In the genomic region with DNA sequence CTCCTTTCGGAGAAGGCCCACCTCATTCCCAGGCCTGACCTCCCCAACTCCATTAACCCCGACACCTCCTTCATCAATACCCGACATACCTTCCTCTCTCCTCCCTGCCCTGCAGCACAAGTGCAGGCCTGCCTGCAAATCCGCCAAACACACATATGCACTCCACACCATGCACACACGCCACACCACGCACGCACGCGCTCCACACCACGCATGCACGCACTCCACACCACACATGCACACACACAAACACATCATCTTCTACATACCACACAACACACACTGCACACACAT, we compare ENCODE assay signal across 32 cellular contexts.
"Had no signal": no experiment of that assay in that cellular context is flagged by ENCODE, and none has a peak within 500 bp of the region (broad histone marks: within the 10 kb centered on the region; RNA-seq: fewer than 3 reads in every experiment).

No MANE protein-coding gene starts in this region.

- DNase-seq: activated CD4-positive, alpha-beta memory T cell treated with anti-CD3 and anti-CD28 coated beads for 36 hours; activated CD4-positive, alpha-beta T cell treated with anti-CD3 and anti-CD28 coated beads for 36 hours; activated CD4-positive, alpha-beta T cell treated with anti-CD3 and anti-CD28 coated beads, Interleukin-2, amount 10 ng/mL, durations not matched to agents 24 days and 14 days; activated CD4-positive, CD25-positive, alpha-beta regulatory T cell; activated CD4-positive, CD25-positive, alpha-beta regulatory T cell treated with anti-CD3 and anti-CD28 coated beads, Interleukin-2, amount 50 U/mL, for 72 hours; activated CD8-positive, alpha-beta memory T cell treated with anti-CD3 and anti-CD28 coated beads, Interleukin-2, amount 10 ng/mL, durations not matched to agents 7 days and 5 days; activated CD8-positive, alpha-beta memory T cell treated with anti-CD3 and anti-CD28 coated beads, Interleukin-2, amount 50 U/mL, for 4 hours; activated CD8-positive, alpha-beta T cell treated with anti-CD3 and anti-CD28 coated beads, Interleukin-2, amount 10 ng/mL, durations not matched to agents 7 days and 5 days; activated effector memory CD4-positive, alpha-beta T cell treated with anti-CD3 and anti-CD28 coated beads, Interleukin-2, amount 50 U/mL, for 16 hours; activated naive CD4-positive, alpha-beta T cell treated with anti-CD3 and anti-CD28 coated beads for 36 hours; activated naive CD8-positive, alpha-beta T cell treated with anti-CD3 and anti-CD28 coated beads for 36 hours; activated naive CD8-positive, alpha-beta T cell treated with anti-CD3 and anti-CD28 coated beads, Interleukin-2, amount 50 U/mL, for 24 hours; activated T-cell treated with anti-CD3 and anti-CD28 coated beads, Interleukin-2, amount 50 U/mL, for 1 hour; activated T-cell treated with anti-CD3 and anti-CD28 coated beads, Interleukin-2, amount 50 U/mL, for 48 hours; adrenal gland; amygdala; body of pancreas; caudate nucleus; colonic mucosa; effector memory CD4-positive, alpha-beta T cell; endodermal cell; foreskin fibroblast; head of caudate nucleus; T-helper 1 cell; T-helper 17 cell had no signal

- H3K4me3 Mint-ChIP-seq: activated CD4-positive, alpha-beta memory T cell treated with anti-CD3 and anti-CD28 coated beads for 36 hours; activated CD4-positive, alpha-beta T cell treated with anti-CD3 and anti-CD28 coated beads for 36 hours; activated CD4-positive, alpha-beta T cell treated with anti-CD3 and anti-CD28 coated beads, Interleukin-2, amount 10 ng/mL, durations not matched to agents 24 days and 14 days; activated CD8-positive, alpha-beta memory T cell treated with anti-CD3 and anti-CD28 coated beads, Interleukin-2, amount 10 ng/mL, durations not matched to agents 7 days and 5 days; activated CD8-positive, alpha-beta T cell treated with anti-CD3 and anti-CD28 coated beads, Interleukin-2, amount 10 ng/mL, durations not matched to agents 7 days and 5 days; activated naive CD4-positive, alpha-beta T cell treated with anti-CD3 and anti-CD28 coated beads for 36 hours; activated naive CD4-positive, alpha-beta T cell treated with anti-CD3 and anti-CD28 coated beads, Interleukin-2, amount 50 U/mL, for 24 hours; activated naive CD8-positive, alpha-beta T cell treated with anti-CD3 and anti-CD28 coated beads for 36 hours; activated naive CD8-positive, alpha-beta T cell treated with anti-CD3 and anti-CD28 coated beads, Interleukin-2, amount 50 U/mL, for 24 hours; activated T-helper 1 cell treated with anti-CD3 and anti-CD28 coated beads, Interleukin-12 subunit alpha, Interleukin-12 subunit beta, Interleukin-2, Interleukin-4 antibody, amounts not matched to agents 30 ng/mL and 10 ng/mL and 1 ng/mL, durations not matched to agents 14 hours and 24 hours and 36 hours; dendritic cell treated with granulocyte-macrophage colony-stimulating factor and Interleukin-4, amounts not matched to agents 40 ng/mL and 50 ng/mL, for 4 days; endodermal cell; T-helper 17 cell had no signal

- ATAC-seq: activated CD4-positive, alpha-beta T cell treated with anti-CD3 and anti-CD28 coated beads for 36 hours; activated CD8-positive, alpha-beta memory T cell treated with anti-CD3 and anti-CD28 coated beads, Interleukin-2, amount 10 ng/mL, durations not matched to agents 7 days and 5 days; activated CD8-positive, alpha-beta T cell treated with anti-CD3 and anti-CD28 coated beads, Interleukin-2, amount 10 ng/mL, durations not matched to agents 7 days and 5 days; activated naive CD8-positive, alpha-beta T cell treated with anti-CD3 and anti-CD28 coated beads, Interleukin-2, amount 50 U/mL, for 24 hours; body of pancreas; esophagus mucosa; T-helper 17 cell had no signal

- H3K27ac ChIP-seq: adrenal gland, body of pancreas, colonic mucosa, dorsolateral prefrontal cortex had no signal

- H3K9me3 ChIP-seq: adrenal gland, body of pancreas, colonic mucosa had no signal

- H3K4me1 ChIP-seq: adrenal gland, body of pancreas, colonic mucosa had no signal

- H3K27me3 Mint-ChIP-seq: activated CD4-positive, alpha-beta memory T cell treated with anti-CD3 and anti-CD28 coated beads for 36 hours; activated CD4-positive, alpha-beta T cell treated with anti-CD3 and anti-CD28 coated beads for 36 hours; activated CD4-positive, alpha-beta T cell treated with anti-CD3 and anti-CD28 coated beads, Interleukin-2, amount 10 ng/mL, durations not matched to agents 24 days and 14 days; activated CD8-positive, alpha-beta memory T cell treated with anti-CD3 and anti-CD28 coated beads, Interleukin-2, amount 10 ng/mL, durations not matched to agents 7 days and 5 days; activated naive CD4-positive, alpha-beta T cell treated with anti-CD3 and anti-CD28 coated beads, Interleukin-2, amount 50 U/mL, for 24 hours; activated naive CD8-positive, alpha-beta T cell treated with anti-CD3 and anti-CD28 coated beads, Interleukin-2, amount 50 U/mL, for 24 hours; dendritic cell treated with granulocyte-macrophage colony-stimulating factor and Interleukin-4, amounts not matched to agents 40 ng/mL and 50 ng/mL, for 4 days; T-helper 17 cell had no signal

- H3K9me3 Mint-ChIP-seq: activated CD4-positive, alpha-beta memory T cell treated with anti-CD3 and anti-CD28 coated beads for 36 hours; activated CD4-positive, alpha-beta T cell treated with anti-CD3 and anti-CD28 coated beads, Interleukin-2, amount 10 ng/mL, durations not matched to agents 24 days and 14 days; activated naive CD4-positive, alpha-beta T cell treated with anti-CD3 and anti-CD28 coated beads for 36 hours; activated naive CD4-positive, alpha-beta T cell treated with anti-CD3 and anti-CD28 coated beads, Interleukin-2, amount 50 U/mL, for 24 hours; activated naive CD8-positive, alpha-beta T cell treated with anti-CD3 and anti-CD28 coated beads for 36 hours; activated naive CD8-positive, alpha-beta T cell treated with anti-CD3 and anti-CD28 coated beads, Interleukin-2, amount 50 U/mL, for 24 hours; activated T-helper 1 cell treated with anti-CD3 and anti-CD28 coated beads, Interleukin-12 subunit alpha, Interleukin-12 subunit beta, Interleukin-2, Interleukin-4 antibody, amounts not matched to agents 30 ng/mL and 10 ng/mL and 1 ng/mL, durations not matched to agents 14 hours and 24 hours and 36 hours; activated T-helper 2 cell treated with anti-CD3 and anti-CD28 coated beads, Interferon-gamma antibody, Interleukin-2, Interleukin-4, amounts not matched to agents 10 μg/mL and 5 μg/mL and 100 μg/mL, durations not matched to agents 14 hours and 24 hours and 36 hours; dendritic cell treated with granulocyte-macrophage colony-stimulating factor and Interleukin-4, amounts not matched to agents 40 ng/mL and 50 ng/mL, for 4 days had no signal

- H3K27me3 ChIP-seq: adrenal gland, body of pancreas, colonic mucosa had no signal

- FAIRE-seq: frontal cortex had no signal

- H3K36me3 Mint-ChIP-seq: activated CD4-positive, alpha-beta memory T cell treated with anti-CD3 and anti-CD28 coated beads for 36 hours; activated CD8-positive, alpha-beta memory T cell treated with anti-CD3 and anti-CD28 coated beads, Interleukin-2, amount 10 ng/mL, durations not matched to agents 7 days and 5 days; activated naive CD4-positive, alpha-beta T cell treated with anti-CD3 and anti-CD28 coated beads, Interleukin-2, amount 50 U/mL, for 24 hours; activated naive CD8-positive, alpha-beta T cell treated with anti-CD3 and anti-CD28 coated beads for 36 hours had no signal

- H3K4me3 ChIP-seq: adrenal gland, body of pancreas, colonic mucosa, dorsolateral prefrontal cortex had no signal

- H3K36me3 ChIP-seq: adrenal gland, colonic mucosa had no signal

- H3K27ac Mint-ChIP-seq: activated CD4-positive, alpha-beta memory T cell treated with anti-CD3 and anti-CD28 coated beads for 36 hours; activated CD4-positive, alpha-beta T cell treated with anti-CD3 and anti-CD28 coated beads for 36 hours; activated CD4-positive, alpha-beta T cell treated with anti-CD3 and anti-CD28 coated beads, Interleukin-2, amount 10 ng/mL, durations not matched to agents 24 days and 14 days; activated CD8-positive, alpha-beta memory T cell treated with anti-CD3 and anti-CD28 coated beads, Interleukin-2, amount 10 ng/mL, durations not matched to agents 7 days and 5 days; activated CD8-positive, alpha-beta T cell treated with anti-CD3 and anti-CD28 coated beads, Interleukin-2, amount 10 ng/mL, durations not matched to agents 7 days and 5 days; activated naive CD4-positive, alpha-beta T cell treated with anti-CD3 and anti-CD28 coated beads for 36 hours; activated naive CD4-positive, alpha-beta T cell treated with anti-CD3 and anti-CD28 coated beads, Interleukin-2, amount 50 U/mL, for 24 hours; activated naive CD8-positive, alpha-beta T cell treated with anti-CD3 and anti-CD28 coated beads for 36 hours; activated naive CD8-positive, alpha-beta T cell treated with anti-CD3 and anti-CD28 coated beads, Interleukin-2, amount 50 U/mL, for 24 hours; activated T-helper 1 cell treated with anti-CD3 and anti-CD28 coated beads, Interleukin-12 subunit alpha, Interleukin-12 subunit beta, Interleukin-2, Interleukin-4 antibody, amounts not matched to agents 30 ng/mL and 10 ng/mL and 1 ng/mL, durations not matched to agents 14 hours and 24 hours and 36 hours; activated T-helper 2 cell treated with anti-CD3 and anti-CD28 coated beads, Interferon-gamma antibody, Interleukin-2, Interleukin-4, amounts not matched to agents 10 μg/mL and 5 μg/mL and 100 μg/mL, durations not matched to agents 14 hours and 24 hours and 36 hours; dendritic cell treated with granulocyte-macrophage colony-stimulating factor and Interleukin-4, amounts not matched to agents 40 ng/mL and 50 ng/mL, for 4 days; endodermal cell; T-helper 17 cell had no signal

- H3K4me1 Mint-ChIP-seq: activated CD4-positive, alpha-beta T cell treated with anti-CD3 and anti-CD28 coated beads for 36 hours; activated CD4-positive, alpha-beta T cell treated with anti-CD3 and anti-CD28 coated beads, Interleukin-2, amount 10 ng/mL, durations not matched to agents 24 days and 14 days; activated CD8-positive, alpha-beta memory T cell treated with anti-CD3 and anti-CD28 coated beads, Interleukin-2, amount 10 ng/mL, durations not matched to agents 7 days and 5 days; activated naive CD4-positive, alpha-beta T cell treated with anti-CD3 and anti-CD28 coated beads, Interleukin-2, amount 50 U/mL, for 24 hours; activated naive CD8-positive, alpha-beta T cell treated with anti-CD3 and anti-CD28 coated beads for 36 hours; activated naive CD8-positive, alpha-beta T cell treated with anti-CD3 and anti-CD28 coated beads, Interleukin-2, amount 50 U/mL, for 24 hours; endodermal cell; T-helper 17 cell had no signal
